16 cellular contexts compared by ENCODE assay signal in genomic region chr4:183324056-183324455, GRCh38. TPM values are rescaled to one million over a fixed set of nuclear protein-coding genes. Genes with fewer than 3 reads are reported as not detected.
"Had no signal": no experiment of that assay in that cellular context is flagged by ENCODE, and none has a peak within 500 bp of the region (broad histone marks: within the 10 kb centered on the region; RNA-seq: fewer than 3 reads in every experiment).

No MANE protein-coding gene starts in this region.

RNA-seq across cellular contexts. Expression of gene CLDN24, which starts 1.8 kb away (rescaled TPM):
- total RNA-seq: stomach, suprapubic skin, temporal lobe, testis, thoracic aorta, thyroid gland, tibial nerve, transverse colon, upper lobe of left lung, upper lobe of right lung, ureter, urinary bladder, uterus, vagina had no signal
- polyA plus RNA-seq: thymus, urinary bladder had no signal

RNA-seq across cellular contexts. Expression of gene CLDN22, which starts 4.0 kb away (rescaled TPM):
- total RNA-seq: stomach, subcutaneous adipose tissue, suprapubic skin, temporal lobe, testis, thoracic aorta, thyroid gland, tibial nerve, transverse colon, upper lobe of right lung, ureter, urinary bladder, vagina had no signal
- polyA plus RNA-seq: urinary bladder had no signal
